Comparison of ENCODE assay signal across 10 cellular contexts in genomic region chr1:41003127-41003639, GRCh38. TPM values are rescaled to one million over a fixed set of nuclear protein-coding genes. Genes with fewer than 3 reads are reported as not detected.
A peak's percentile ranks its signal among the peaks of the same experiment; 100 is the strongest.
DNase-seq lines count a peak whose midpoint lies in the region; ATAC-seq and TF ChIP-seq lines count a peak whose summit lies in the region.
"Had no signal": no experiment of that assay in that cellular context is flagged by ENCODE, and none has a peak within 500 bp of the region (broad histone marks: within the 10 kb centered on the region; RNA-seq: fewer than 3 reads in every experiment).

No MANE protein-coding gene starts in this region.

- no peaks in the 10 kb centered on the region for H3K27me3 Mint-ChIP-seq in activated CD4-positive, alpha-beta T cell treated with anti-CD3 and anti-CD28 coated beads, Interleukin-2, amount 10 ng/mL, durations not matched to agents 24 days and 14 days
- H3K27me3 Mint-ChIP-seq in effector memory CD8-positive, alpha-beta T cell, result no peaks in the 10 kb centered on the region

- H3K79me2 ChIP-seq in PC-3 (ENCODE audit: low read length), result peaks cover 9% of the 10 kb centered on the region

- H3K4me3 ChIP-seq in PC-3 (ENCODE audit: low read length), result no peak overlapping the region
- H3K4me3 ChIP-seq: lower lobe of right lung had no signal

- no peaks in the 10 kb centered on the region for H3K9me3 ChIP-seq in PC-3 (ENCODE audit: low read length)
- H3K9me3 ChIP-seq: lower lobe of right lung had no signal

- peak overlapping the region; percentile 6; the same call in 1 of the 2 replicates for H3K4me2 ChIP-seq in PC-3 (ENCODE audit: low read length)

- no peak overlapping the region for H2AFZ ChIP-seq in PC-3 (ENCODE audit: low read length)

- no peaks in the 10 kb centered on the region for H3K9me3 Mint-ChIP-seq in activated CD4-positive, alpha-beta T cell treated with anti-CD3 and anti-CD28 coated beads, Interleukin-2, amount 10 ng/mL, durations not matched to agents 24 days and 14 days
- H3K9me3 Mint-ChIP-seq in effector memory CD8-positive, alpha-beta T cell, result no peaks in the 10 kb centered on the region
- no peaks in the 10 kb centered on the region for H3K9me3 Mint-ChIP-seq in stimulated activated effector memory CD8-positive, alpha-beta T cell treated with anti-CD3 and anti-CD28 coated beads, Interleukin-12 subunit alpha, Interleukin-12 subunit beta, amount 100 ng/mL, for 72 hours
- H3K9me3 Mint-ChIP-seq: activated naive CD4-positive, alpha-beta T cell treated with anti-CD3 and anti-CD28 coated beads for 36 hours had no signal

- H3K36me3 Mint-ChIP-seq in activated CD4-positive, alpha-beta T cell treated with anti-CD3 and anti-CD28 coated beads, Interleukin-2, amount 10 ng/mL, durations not matched to agents 24 days and 14 days (ENCODE audit: low read depth), result peaks cover 85% of the 10 kb centered on the region
- H3K36me3 Mint-ChIP-seq in effector memory CD8-positive, alpha-beta T cell (ENCODE audit: insufficient read depth), result peaks cover 62% of the 10 kb centered on the region
- H3K36me3 Mint-ChIP-seq in stimulated activated effector memory CD8-positive, alpha-beta T cell treated with anti-CD3 and anti-CD28 coated beads, Interleukin-12 subunit alpha, Interleukin-12 subunit beta, amount 100 ng/mL, for 72 hours, result peaks cover 100% of the 10 kb centered on the region

- peak overlapping the region; percentile 43 for H3K27ac Mint-ChIP-seq in activated CD4-positive, alpha-beta T cell treated with anti-CD3 and anti-CD28 coated beads, Interleukin-2, amount 10 ng/mL, durations not matched to agents 24 days and 14 days
- peak overlapping the region; percentile 41 to 79 for H3K27ac Mint-ChIP-seq in effector memory CD8-positive, alpha-beta T cell
- peak overlapping the region; percentile 48 for H3K27ac Mint-ChIP-seq in stimulated activated effector memory CD8-positive, alpha-beta T cell treated with anti-CD3 and anti-CD28 coated beads, Interleukin-12 subunit alpha, Interleukin-12 subunit beta, amount 100 ng/mL, for 72 hours
- H3K27ac Mint-ChIP-seq: activated naive CD4-positive, alpha-beta T cell treated with anti-CD3 and anti-CD28 coated beads for 36 hours had no signal

- CTCF ChIA-PET in PC-3 (lab: Charles Lee), result interaction anchor here (0.5 to 1.4 kb wide), 13 partner anchors 21 to 307 kb away, joined by 3 to 9 read pairs (median 5); partner anchors contain the start of gene CITED4

- H3K9ac ChIP-seq in PC-3 (ENCODE audit: low read length), result no peak overlapping the region

- intact Hi-C loops in activated CD4-positive, alpha-beta T cell treated with anti-CD3 and anti-CD28 coated beads, Interleukin-2, amount 10 ng/mL, durations not matched to agents 24 days and 14 days (cut with micrococcal nuclease), result loop anchor here (2.0 kb wide), 1 partner anchor 18 kb away; no protein-coding TSS in a partner anchor
- intact Hi-C loops in PC-3 (cut with micrococcal nuclease), result loop anchor here (1.0 to 2.0 kb wide), 4 partner anchors 22 to 155 kb away; no protein-coding TSS in a partner anchor

- H3K4me1 ChIP-seq in PC-3 (ENCODE audit: insufficient read depth, low read length), result peaks cover 18% of the 10 kb centered on the region

- peaks cover 11% of the 10 kb centered on the region for H3F3A ChIP-seq in PC-3 (ENCODE audit: low read length, unreplicated experiment)

- H3K36me3 ChIP-seq in PC-3 (ENCODE audit: low read depth, low read length), result peaks cover 86% of the 10 kb centered on the region

- TF ChIP-seq CTCF in PC-3 (conservative IDR thresholded peaks at IDR 0.05; ENCODE audit: low read depth, low read length), result no peak

- no peak overlapping the region for H3K4me3 Mint-ChIP-seq in activated CD4-positive, alpha-beta T cell treated with anti-CD3 and anti-CD28 coated beads, Interleukin-2, amount 10 ng/mL, durations not matched to agents 24 days and 14 days
- H3K4me3 Mint-ChIP-seq in effector memory CD8-positive, alpha-beta T cell, result peak overlapping the region in 1 of 2 donors; percentile 1
- H3K4me3 Mint-ChIP-seq in stimulated activated effector memory CD8-positive, alpha-beta T cell treated with anti-CD3 and anti-CD28 coated beads, Interleukin-12 subunit alpha, Interleukin-12 subunit beta, amount 100 ng/mL, for 72 hours, result no peak overlapping the region
- H3K4me3 Mint-ChIP-seq: activated naive CD4-positive, alpha-beta T cell treated with anti-CD3 and anti-CD28 coated beads for 36 hours had no signal

- H3K4me1 Mint-ChIP-seq in activated CD4-positive, alpha-beta T cell treated with anti-CD3 and anti-CD28 coated beads, Interleukin-2, amount 10 ng/mL, durations not matched to agents 24 days and 14 days, result peaks cover 28% of the 10 kb centered on the region
- H3K4me1 Mint-ChIP-seq in effector memory CD8-positive, alpha-beta T cell (ENCODE audit: low read depth in 2 of 2), result peaks cover 11 to 14% of the 10 kb centered on the region in 2 donors
- peaks cover 28% of the 10 kb centered on the region for H3K4me1 Mint-ChIP-seq in stimulated activated effector memory CD8-positive, alpha-beta T cell treated with anti-CD3 and anti-CD28 coated beads, Interleukin-12 subunit alpha, Interleukin-12 subunit beta, amount 100 ng/mL, for 72 hours

- peaks cover 14% of the 10 kb centered on the region; the same call in 1 of the 2 replicates for H4K20me1 ChIP-seq in PC-3 (ENCODE audit: low read length)

- DNase-seq in activated CD4-positive, alpha-beta T cell treated with anti-CD3 and anti-CD28 coated beads, Interleukin-2, amount 10 ng/mL, durations not matched to agents 24 days and 14 days, result no peak
- DNase-seq in activated CD4-positive, alpha-beta T cell treated with anti-CD3 and anti-CD28 coated beads for 4 hours, result no peak
- DNase-seq in PC-3, result no peak
- DNase-seq in effector memory CD8-positive, alpha-beta T cell, result no peak
- DNase-seq in stimulated activated effector memory CD8-positive, alpha-beta T cell treated with anti-CD3 and anti-CD28 coated beads, Interleukin-12 subunit alpha, Interleukin-12 subunit beta, amount 100 ng/mL, for 72 hours (ENCODE audit: low spot score in 2 of 2), result no peak
- DNase-seq in activated CD4-positive, alpha-beta T cell treated with anti-CD3 and anti-CD28 coated beads for 48 hours, result no peak

- no peaks in the 10 kb centered on the region for H3K9me2 ChIP-seq in PC-3 (replicated peaks; ENCODE audit: low read length)

- no peaks in the 10 kb centered on the region for H3K27me3 ChIP-seq in PC-3 (ENCODE audit: low read length)

- H3K27ac ChIP-seq in PC-3 (ENCODE audit: low read length), result peak overlapping the region; percentile 7; the same call in 1 of the 2 replicates
- H3K27ac ChIP-seq: lower lobe of right lung had no signal

- POLR2A ChIA-PET in PC-3 (lab: Charles Lee; ENCODE audit: unreplicated experiment), result interaction anchor here (0.6 kb wide), 1 partner anchor 24 kb away, joined by 3 read pairs; the partner anchor contains the start of gene CTPS1

- no TSS peak for BruUV-seq in PC-3 (replicated peaks; lab: Mats Ljungman, UMichigan)

- ATAC-seq in PC-3, result peak; percentile 10
- ATAC-seq in effector memory CD8-positive, alpha-beta T cell (replicated peaks), result no peak
- no peak for ATAC-seq in stimulated activated effector memory CD8-positive, alpha-beta T cell treated with anti-CD3 and anti-CD28 coated beads, Interleukin-12 subunit alpha, Interleukin-12 subunit beta, amount 100 ng/mL, for 72 hours
- ATAC-seq in GM21786 (IDR thresholded peaks at IDR 0.05; ENCODE audit: unreplicated experiment), result no peak
- no peak for ATAC-seq in HG03039 (IDR thresholded peaks at IDR 0.05; ENCODE audit: unreplicated experiment)

RNA-seq across cellular contexts. Expression of gene SLFNL1, which starts 18.3 kb away (rescaled TPM):
- 0.14 and 0.26 TPM in 2 replicates for total RNA-seq in activated CD4-positive, alpha-beta T cell treated with anti-CD3 and anti-CD28 coated beads, Interleukin-2, amount 10 ng/mL, durations not matched to agents 24 days and 14 days
- total RNA-seq in PC-3 (2014; rRNA removed), result 0.12 and 0.22 TPM in 2 replicates

RNA-seq across cellular contexts. Expression of gene CTPS1, which starts 23.7 kb away (rescaled TPM):
- 169 and 175 TPM in 2 replicates for total RNA-seq in activated CD4-positive, alpha-beta T cell treated with anti-CD3 and anti-CD28 coated beads, Interleukin-2, amount 10 ng/mL, durations not matched to agents 24 days and 14 days
- 63.4 and 122 TPM in 2 replicates for total RNA-seq in PC-3 (2014; rRNA removed)
